In genomic region chr12:49060237-49061156, GRCh38 we compare ENCODE assay signal across 8 cellular contexts. TPM values are rescaled to one million over a fixed set of nuclear protein-coding genes. Genes with fewer than 3 reads are reported as not detected.
DNase-seq lines count a peak whose midpoint lies in the region; ATAC-seq and TF ChIP-seq lines count a peak whose summit lies in the region.

Gene KMT2D (minus strand): TSS chr12:49060794. CDS start chr12:49055324, 5,470 bp downstream.

- intact Hi-C loops in head of caudate nucleus (cut with DNase I), result no loop called here

- H3K36me3 ChIP-seq in thoracic aorta, result no peaks in the 10 kb centered on the region

- peaks cover 44% of the 10 kb centered on the region for H3K4me1 Mint-ChIP-seq in activated naive CD8-positive, alpha-beta T cell (ENCODE audit: low read depth)
- peaks cover 47% of the 10 kb centered on the region for H3K4me1 Mint-ChIP-seq in osteocyte (ENCODE audit: unreplicated experiment)

- H3K9me3 ChIP-seq in thoracic aorta, result no peaks in the 10 kb centered on the region

- peak within 1 kb of the TSS; percentile 94 to 97 for H3K27ac ChIP-seq in thoracic aorta

- peaks cover 2% of the 10 kb centered on the region for H3K36me3 Mint-ChIP-seq in activated naive CD8-positive, alpha-beta T cell
- peaks cover 2% of the 10 kb centered on the region for H3K36me3 Mint-ChIP-seq in osteocyte (ENCODE audit: unreplicated experiment)

- H3K4me1 ChIP-seq in thoracic aorta (ENCODE audit: control insufficient read depth in 1 of 2, low read depth in 2 of 2), result peaks cover 29 to 44% of the 10 kb centered on the region in 2 donors

- peak; percentile 76 for ATAC-seq in thoracic aorta (ENCODE audit: insufficient number of reproducible peaks, low FRiP score, low read depth)

- peak; percentile 93 for DNase-seq in DMS79 treated with DMSO at 0.1 percent for 48 hours (lab: John Stamatoyannopoulos, UW)
- peak; percentile 96 for DNase-seq in HCEC 1CT
- peak; percentile 84 for DNase-seq in NCI-H1092 treated with DMSO at 0.1 percent for 48 hours (lab: John Stamatoyannopoulos, UW)
- DNase-seq in SKM-1 treated with dmso at 0.1 percent for 144 hours (lab: John Stamatoyannopoulos, UW; ENCODE audit: unreplicated experiment), result peak; percentile 58
- DNase-seq in head of caudate nucleus, result peak; percentile 79 to 97 (median 94)
- peak; percentile 96 for DNase-seq in osteocyte (ENCODE audit: extremely low spot score, unreplicated experiment)
- DNase-seq in thoracic aorta (ENCODE audit: low spot score), result peak; percentile 72

- TF ChIP-seq CTCF in osteocyte (IDR thresholded peaks at IDR 0.05) (peak; percentile 46), thoracic aorta (IDR thresholded peaks at IDR 0.05) (peak; percentile 47)

- no peaks in the 10 kb centered on the region for H3K9me3 Mint-ChIP-seq in activated naive CD8-positive, alpha-beta T cell (ENCODE audit: low read depth)
- no peaks in the 10 kb centered on the region for H3K9me3 Mint-ChIP-seq in osteocyte (ENCODE audit: unreplicated experiment)

- H3K27me3 Mint-ChIP-seq in activated naive CD8-positive, alpha-beta T cell, result no peaks in the 10 kb centered on the region
- H3K27me3 Mint-ChIP-seq in osteocyte (ENCODE audit: unreplicated experiment), result no peaks in the 10 kb centered on the region

- H3K27me3 ChIP-seq in thoracic aorta (replicated peaks; ENCODE audit: insufficient read depth), result no peaks in the 10 kb centered on the region

- peak within 1 kb of the TSS; percentile 93 for H3K4me3 Mint-ChIP-seq in activated naive CD8-positive, alpha-beta T cell
- H3K4me3 Mint-ChIP-seq in osteocyte (ENCODE audit: unreplicated experiment), result peak within 1 kb of the TSS; percentile 93

- peak within 1 kb of the TSS; percentile 98 for H3K27ac Mint-ChIP-seq in activated naive CD8-positive, alpha-beta T cell
- H3K27ac Mint-ChIP-seq in osteocyte (ENCODE audit: unreplicated experiment), result peak within 1 kb of the TSS; percentile 99

- peak within 1 kb of the TSS; percentile 94 for H3K4me3 ChIP-seq in thoracic aorta

RNA-seq across cellular contexts. Expression of gene KMT2D, which starts in this region (rescaled TPM):
- 91.2 and 97.5 TPM in 2 replicates for total RNA-seq in osteocyte
- total RNA-seq in thoracic aorta, result 100 to 1,000 TPM in 1 of 2 donors, 10 to 100 TPM in 1; 56.5 to 101 TPM

Comparison
In these comparisons a context has a peak if more than half of its experiments do, and no peak if none do; other contexts are left out.
1. Peak in every context shown above with its lines: DNase-seq, ATAC-seq, H3K4me3 ChIP-seq and H3K27ac ChIP-seq.